25 cellular contexts compared by ENCODE assay signal in the genomic region with DNA sequence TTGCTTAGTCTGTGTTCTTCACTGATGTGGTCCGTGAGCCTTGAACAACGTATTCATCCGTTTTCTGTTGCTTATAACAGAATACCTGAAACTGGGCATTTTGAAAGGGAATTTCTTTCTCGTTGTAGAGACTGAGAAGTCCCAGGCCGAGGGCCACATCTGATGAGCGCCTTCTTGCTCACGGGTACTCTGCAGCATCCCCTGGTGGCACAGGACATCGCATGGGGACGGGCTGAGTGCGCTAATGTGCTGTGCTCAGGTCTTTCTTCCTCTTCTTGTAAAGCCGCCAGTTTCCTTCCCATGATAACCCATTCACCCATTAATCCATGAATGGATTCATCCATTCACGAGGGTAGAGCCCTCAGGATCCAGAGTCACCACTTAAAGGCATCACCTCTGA.
DNase-seq lines count a peak whose midpoint lies in the region; ATAC-seq and TF ChIP-seq lines count a peak whose summit lies in the region.
"Had no signal": no experiment of that assay in that cellular context is flagged by ENCODE, and none has a peak within 500 bp of the region (broad histone marks: within the 10 kb centered on the region; RNA-seq: fewer than 3 reads in every experiment).

No MANE protein-coding gene starts in this region.

- H2AK5ac ChIP-seq in H9 (ENCODE audit: insufficient read length, low read length), result no peak overlapping the region

- H3K4me1 Mint-ChIP-seq in CD8-positive, alpha-beta T cell (ENCODE audit: low read depth), result peaks cover 8% of the 10 kb centered on the region
- H3K4me1 Mint-ChIP-seq in H9, result peaks cover 17 to 23% of the 10 kb centered on the region in 2 experiments

- no peak overlapping the region for H2BK20ac ChIP-seq in H9 (ENCODE audit: low read depth, low read length, poor library complexity, severe bottlenecking)

- H3K4ac ChIP-seq in H9 (ENCODE audit: low read depth, low read length), result no peak overlapping the region

- TF ChIP-seq CTCF in CD8-positive, alpha-beta T cell (IDR thresholded peaks at IDR 0.05), result no peak
- peak; percentile 49 for TF ChIP-seq CTCF in H9 (conservative IDR thresholded peaks at IDR 0.05)
- no peak for TF ChIP-seq CTCF in RWPE2 (IDR thresholded peaks at IDR 0.05; ENCODE audit: poor library complexity, severe bottlenecking)

- no peak for DNase-seq in CD8-positive, alpha-beta T cell
- DNase-seq in H9, result no peak
- peak; percentile 73 for DNase-seq in RWPE2 (ENCODE audit: low spot score)
- peak; percentile 54 for DNase-seq in posterior vena cava (ENCODE audit: low spot score)
- DNase-seq in GM19240 (ENCODE audit: insufficient read length, low spot score), result no peak
- no peak for DNase-seq in effector CD8-positive, alpha-beta T cell (lab: John Stamatoyannopoulos, UW)
- DNase-seq: activated CD4-positive, alpha-beta T cell treated with anti-CD3 and anti-CD28 coated beads for 1 hour; activated naive CD4-positive, alpha-beta T cell treated with anti-CD3 and anti-CD28 coated beads for 36 hours; activated T-cell treated with anti-CD3 and anti-CD28 coated beads, Interleukin-2, amount 50 U/mL, for 72 hours; brain microvascular endothelial cell; esophagus squamous epithelium; hippocampal formation; immature natural killer cell; mesenchymal stem cell; NCI-H1417; NCI-H446; NCI-H82; SHP77 treated with DMSO at 0.1 percent for 48 hours; stimulated activated CD4-positive, alpha-beta T cell treated with anti-CD3 and anti-CD28 coated beads, Interleukin-4, amount 100 ng/mL, for 1 hour; uterus had no signal

- H3K79me1 ChIP-seq in H9 (ENCODE audit: insufficient read depth, low read depth, low read length, poor library complexity, severe bottlenecking), result no peaks in the 10 kb centered on the region

- H3K36me3 ChIP-seq in CD8-positive, alpha-beta T cell (ENCODE audit: insufficient read depth, low read length), result no peaks in the 10 kb centered on the region
- no peaks in the 10 kb centered on the region for H3K36me3 ChIP-seq in RWPE2 (ENCODE audit: low read depth)
- H3K36me3 ChIP-seq: brain microvascular endothelial cell, esophagus squamous epithelium, gastroesophageal sphincter, suprapubic skin, uterus had no signal

- no peak overlapping the region for H3K4me3 Mint-ChIP-seq in CD8-positive, alpha-beta T cell
- no peak overlapping the region for H3K4me3 Mint-ChIP-seq in H9
- H3K4me3 Mint-ChIP-seq: activated naive CD4-positive, alpha-beta T cell treated with anti-CD3 and anti-CD28 coated beads for 36 hours; activated T-cell treated with anti-CD3 and anti-CD28 coated beads, Interleukin-2, amount 50 U/mL, for 72 hours; immature natural killer cell; stimulated activated memory B cell treated with anti-CD40 and anti-IgM and Interleukin-4, amounts not matched to agents 10 μg/mL and 1 μg/mL and 100 μg/mL, for 72 hours had no signal

- H3K4me2 ChIP-seq in H9 (ENCODE audit: insufficient read depth, insufficient read length, low read length), result no peak overlapping the region

- no peak for ATAC-seq in CD8-positive, alpha-beta T cell
- ATAC-seq in RWPE2 (ENCODE audit: low read depth), result no peak
- no peak for ATAC-seq in GM21367 (IDR thresholded peaks at IDR 0.05; ENCODE audit: unreplicated experiment)
- ATAC-seq: activated T-cell treated with anti-CD3 and anti-CD28 coated beads, Interleukin-2, amount 50 U/mL, for 72 hours; gastroesophageal sphincter; stimulated activated memory B cell treated with anti-CD40 and anti-IgM and Interleukin-4, amounts not matched to agents 10 μg/mL and 1 μg/mL and 100 μg/mL, for 72 hours had no signal

- H3K79me2 ChIP-seq in H9 (ENCODE audit: insufficient read depth, low read length), result no peaks in the 10 kb centered on the region

- intact Hi-C loops in CD8-positive, alpha-beta T cell (cut with DNase I, micrococcal nuclease), result no loop called here
- intact Hi-C loops in posterior vena cava (cut with DNase I), result no loop called here

- no peak overlapping the region for H2BK5ac ChIP-seq in H9 (ENCODE audit: insufficient read length, low read length)

- no peak overlapping the region for H2BK12ac ChIP-seq in H9 (ENCODE audit: insufficient read length, low read depth, low read length)

- H3K27me3 Mint-ChIP-seq in CD8-positive, alpha-beta T cell (ENCODE audit: low read depth), result no peaks in the 10 kb centered on the region
- peaks cover 10% of the 10 kb centered on the region for H3K27me3 Mint-ChIP-seq in H9 (ENCODE audit: low read depth)
- H3K27me3 Mint-ChIP-seq: stimulated activated memory B cell treated with anti-CD40 and anti-IgM and Interleukin-4, amounts not matched to agents 10 μg/mL and 1 μg/mL and 100 μg/mL, for 72 hours had no signal

- H3K9ac ChIP-seq in H9 (ENCODE audit: extremely low read depth, insufficient read length, low read length), result no peak overlapping the region

- POLR2A ChIA-PET in CD8-positive, alpha-beta T cell (lab: Charles Lee), result no interaction called here

- H3K27me3 ChIP-seq in CD8-positive, alpha-beta T cell (ENCODE audit: insufficient read depth, low read length), result no peaks in the 10 kb centered on the region
- H3K27me3 ChIP-seq in H9 (ENCODE audit: insufficient read depth, low read length), result no peaks in the 10 kb centered on the region; the same call in 1 of the 2 replicates
- H3K27me3 ChIP-seq in RWPE2 (ENCODE audit: insufficient read depth, poor library complexity, severe bottlenecking), result no peaks in the 10 kb centered on the region
- H3K27me3 ChIP-seq: brain microvascular endothelial cell, esophagus squamous epithelium, gastroesophageal sphincter, suprapubic skin, uterus had no signal

- H4K20me1 ChIP-seq in H9 (ENCODE audit: control insufficient read depth, insufficient read depth, insufficient read length), result no peaks in the 10 kb centered on the region

- no peak overlapping the region for H4K91ac ChIP-seq in H9 (ENCODE audit: insufficient read length, low read depth, low read length)

- no peaks in the 10 kb centered on the region for H3K9me3 Mint-ChIP-seq in CD8-positive, alpha-beta T cell
- no peaks in the 10 kb centered on the region for H3K9me3 Mint-ChIP-seq in H9
- H3K9me3 Mint-ChIP-seq: activated naive CD4-positive, alpha-beta T cell treated with anti-CD3 and anti-CD28 coated beads for 36 hours; activated T-cell treated with anti-CD3 and anti-CD28 coated beads, Interleukin-2, amount 50 U/mL, for 72 hours; immature natural killer cell had no signal

- H3K36me3 Mint-ChIP-seq in CD8-positive, alpha-beta T cell, result peaks cover 26% of the 10 kb centered on the region
- H3K36me3 Mint-ChIP-seq in H9 (ENCODE audit: insufficient read depth in 1 of 3, low read depth in 3 of 3), result no peaks in the 10 kb centered on the region

- no peak overlapping the region for H3K18ac ChIP-seq in H9 (ENCODE audit: insufficient read length, low read depth, low read length)

- no peak overlapping the region for H3K4me3 ChIP-seq in CD8-positive, alpha-beta T cell (ENCODE audit: low read depth, low read length)
- H3K4me3 ChIP-seq in RWPE2 (ENCODE audit: severe bottlenecking), result no peak overlapping the region
- H3K4me3 ChIP-seq: esophagus squamous epithelium, gastroesophageal sphincter, suprapubic skin, uterus had no signal

- H3K4me1 ChIP-seq in CD8-positive, alpha-beta T cell (ENCODE audit: insufficient read depth, low read length), result peaks cover 6% of the 10 kb centered on the region
- H3K4me1 ChIP-seq in H9 (ENCODE audit: insufficient read depth, low read length) (peaks cover 2% of the 10 kb centered on the region; the same call in 1 of the 2 replicates), RWPE2 (ENCODE audit: insufficient read depth, poor library complexity, severe bottlenecking) (peaks cover 10% of the 10 kb centered on the region)
- H3K4me1 ChIP-seq: suprapubic skin, uterus had no signal

- H3K9me3 ChIP-seq in CD8-positive, alpha-beta T cell (ENCODE audit: low read length), result no peaks in the 10 kb centered on the region
- H3K9me3 ChIP-seq in H9 (ENCODE audit: control insufficient read depth, low read depth, low read length) (no peaks in the 10 kb centered on the region), RWPE2 (ENCODE audit: severe bottlenecking) (no peaks in the 10 kb centered on the region)
- H3K9me3 ChIP-seq: esophagus squamous epithelium, gastroesophageal sphincter, suprapubic skin, uterus had no signal

- H4K8ac ChIP-seq in H9 (replicated peaks; ENCODE audit: insufficient read length, low read depth, low read length), result no peak overlapping the region

- H3T11ph ChIP-seq in H9 (ENCODE audit: low read length), result no peak overlapping the region

- no CpG with 5 or more reads among the region's 12 CpGs for WGBS in H9 (ENCODE audit: extremely low coverage, insufficient read length, low lambda C conversion rate)

- H3K14ac ChIP-seq in H9 (ENCODE audit: insufficient read depth, low read length), result no peak overlapping the region

- no peak overlapping the region for H4K5ac ChIP-seq in H9 (ENCODE audit: insufficient read length, low read depth, low read length)

- H3K23ac ChIP-seq in H9 (ENCODE audit: insufficient read length, low read depth, low read length), result no peak overlapping the region

- H3K56ac ChIP-seq in H9 (ENCODE audit: insufficient read length, low read depth, low read length), result no peak overlapping the region

- H2AFZ ChIP-seq in H9 (ENCODE audit: low read length), result no peak overlapping the region

- H3K23me2 ChIP-seq in H9 (ENCODE audit: insufficient read length, low read depth, low read length, poor library complexity, severe bottlenecking), result no peaks in the 10 kb centered on the region

- H3K27ac Mint-ChIP-seq in CD8-positive, alpha-beta T cell, result peak overlapping the region; percentile 49
- H3K27ac Mint-ChIP-seq in H9, result no peak overlapping the region

- H2BK15ac ChIP-seq in H9 (ENCODE audit: low read depth, low read length), result no peak overlapping the region

- no peak overlapping the region for H2BK120ac ChIP-seq in H9 (ENCODE audit: low read depth, low read length, poor library complexity, severe bottlenecking)

- no peak overlapping the region for H3K27ac ChIP-seq in CD8-positive, alpha-beta T cell (ENCODE audit: low read depth, low read length)
- no peak overlapping the region for H3K27ac ChIP-seq in H9 (ENCODE audit: insufficient read length, low read depth, low read length)
- H3K27ac ChIP-seq in RWPE2 (ENCODE audit: poor library complexity, severe bottlenecking), result no peak overlapping the region
- H3K27ac ChIP-seq: brain microvascular endothelial cell, C4-2B, esophagus squamous epithelium, gastroesophageal sphincter, suprapubic skin, uterus had no signal

- CTCF ChIA-PET in CD8-positive, alpha-beta T cell (lab: Charles Lee), result interaction anchor here (4.2 kb wide), 1 partner anchor 214 kb away, joined by 29 read pairs; no protein-coding TSS in a partner anchor

Comparison
In these comparisons a context has a peak if more than half of its experiments do, and no peak if none do; other contexts are left out.
1. DNase-seq: peak in RWPE2 (single experiment) and posterior vena cava (single experiment); none in CD8-positive, alpha-beta T cell (0 of 7), H9 (single experiment), GM19240 (single experiment) and effector CD8-positive, alpha-beta T cell (single experiment).